ENCODE assay signal across 32 cellular contexts in the genomic region with DNA sequence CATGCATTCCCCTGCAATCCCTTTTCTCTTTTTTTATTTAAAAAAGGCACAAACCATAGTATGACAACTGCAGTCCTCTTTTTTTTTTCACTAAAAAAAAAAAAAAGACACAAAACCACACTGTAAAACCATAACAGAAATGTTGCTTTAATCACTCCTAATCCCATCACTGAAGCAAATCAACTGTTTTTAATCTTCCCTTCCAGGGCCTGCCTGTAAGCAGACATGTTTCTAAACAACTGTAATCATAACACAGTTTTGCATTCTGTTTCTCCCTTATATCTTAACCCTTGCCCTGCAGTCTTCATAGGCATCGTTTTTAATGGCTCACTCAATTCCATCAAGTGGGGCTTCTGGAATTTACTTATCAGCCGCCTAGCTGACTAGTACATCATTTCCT.
"Had no signal": no experiment of that assay in that cellular context is flagged by ENCODE, and none has a peak within 500 bp of the region (broad histone marks: within the 10 kb centered on the region; RNA-seq: fewer than 3 reads in every experiment).

No MANE protein-coding gene starts in this region.

- H3K36me3 Mint-ChIP-seq: activated CD8-positive, alpha-beta memory T cell treated with anti-CD3 and anti-CD28 coated beads, Interleukin-2, amount 10 ng/mL, durations not matched to agents 7 days and 5 days; activated naive CD4-positive, alpha-beta T cell treated with anti-CD3 and anti-CD28 coated beads, Interleukin-2, amount 10 ng/mL, durations not matched to agents 7 days and 5 days; activated naive CD8-positive, alpha-beta T cell had no signal

- H3K4me3 Mint-ChIP-seq: activated CD4-positive, alpha-beta memory T cell treated with anti-CD3 and anti-CD28 coated beads, Interleukin-2, amount 10 ng/mL, durations not matched to agents 7 days and 5 days; activated CD8-positive, alpha-beta memory T cell treated with anti-CD3 and anti-CD28 coated beads, Interleukin-2, amount 10 ng/mL, durations not matched to agents 7 days and 5 days; activated naive CD4-positive, alpha-beta T cell treated with anti-CD3 and anti-CD28 coated beads, Interleukin-2, amount 10 ng/mL, durations not matched to agents 7 days and 5 days; activated naive CD8-positive, alpha-beta T cell; activated naive CD8-positive, alpha-beta T cell treated with anti-CD3 and anti-CD28 coated beads, Interleukin-2, amount 50 U/mL, for 24 hours had no signal

- H3K4me3 ChIP-seq: ascending aorta, SJCRH30, SK-N-MC had no signal

- H3K27ac Mint-ChIP-seq: activated CD4-positive, alpha-beta memory T cell treated with anti-CD3 and anti-CD28 coated beads, Interleukin-2, amount 10 ng/mL, durations not matched to agents 7 days and 5 days; activated CD8-positive, alpha-beta memory T cell treated with anti-CD3 and anti-CD28 coated beads, Interleukin-2, amount 10 ng/mL, durations not matched to agents 7 days and 5 days; activated naive CD4-positive, alpha-beta T cell treated with anti-CD3 and anti-CD28 coated beads, Interleukin-2, amount 10 ng/mL, durations not matched to agents 7 days and 5 days; activated naive CD8-positive, alpha-beta T cell; activated naive CD8-positive, alpha-beta T cell treated with anti-CD3 and anti-CD28 coated beads, Interleukin-2, amount 50 U/mL, for 24 hours had no signal

- H3K9me3 Mint-ChIP-seq: activated CD4-positive, alpha-beta memory T cell treated with anti-CD3 and anti-CD28 coated beads, Interleukin-2, amount 10 ng/mL, durations not matched to agents 7 days and 5 days; activated naive CD4-positive, alpha-beta T cell treated with anti-CD3 and anti-CD28 coated beads, Interleukin-2, amount 10 ng/mL, durations not matched to agents 7 days and 5 days; activated naive CD8-positive, alpha-beta T cell treated with anti-CD3 and anti-CD28 coated beads, Interleukin-2, amount 50 U/mL, for 24 hours had no signal

- H3K4me1 Mint-ChIP-seq: activated CD4-positive, alpha-beta memory T cell treated with anti-CD3 and anti-CD28 coated beads, Interleukin-2, amount 10 ng/mL, durations not matched to agents 7 days and 5 days; activated CD8-positive, alpha-beta memory T cell treated with anti-CD3 and anti-CD28 coated beads, Interleukin-2, amount 10 ng/mL, durations not matched to agents 7 days and 5 days; activated naive CD4-positive, alpha-beta T cell treated with anti-CD3 and anti-CD28 coated beads, Interleukin-2, amount 10 ng/mL, durations not matched to agents 7 days and 5 days; activated naive CD8-positive, alpha-beta T cell treated with anti-CD3 and anti-CD28 coated beads, Interleukin-2, amount 50 U/mL, for 24 hours had no signal

- H3K27me3 ChIP-seq: ascending aorta had no signal

- H3K36me3 ChIP-seq: ascending aorta, SJCRH30, WERI-Rb-1 had no signal

- ATAC-seq: activated CD8-positive, alpha-beta memory T cell treated with anti-CD3 and anti-CD28 coated beads, Interleukin-2, amount 10 ng/mL, durations not matched to agents 7 days and 5 days; activated naive CD8-positive, alpha-beta T cell treated with anti-CD3 and anti-CD28 coated beads, Interleukin-2, amount 50 U/mL, for 24 hours; Panc1 had no signal

- H3K9ac ChIP-seq: KMS-11 had no signal

- DNase-seq: activated CD4-positive, alpha-beta memory T cell treated with anti-CD3 and anti-CD28 coated beads, Interleukin-2, amount 10 ng/mL, durations not matched to agents 7 days and 5 days; activated CD4-positive, alpha-beta T cell treated with anti-CD3 and anti-CD28 coated beads for 1 hour; activated CD4-positive, alpha-beta T cell treated with anti-CD3 and anti-CD28 coated beads for 48 hours; activated CD4-positive, CD25-positive, alpha-beta regulatory T cell; activated CD8-positive, alpha-beta memory T cell treated with anti-CD3 and anti-CD28 coated beads for 24 hours; activated CD8-positive, alpha-beta memory T cell treated with anti-CD3 and anti-CD28 coated beads, Interleukin-2, amount 10 ng/mL, durations not matched to agents 7 days and 5 days; activated CD8-positive, alpha-beta memory T cell treated with anti-CD3 and anti-CD28 coated beads, Interleukin-2, amount 50 U/mL, for 48 hours; activated effector memory CD4-positive, alpha-beta T cell treated with Interleukin-2 at 50 U/mL for 16 hours; activated naive CD4-positive, alpha-beta T cell treated with anti-CD3 and anti-CD28 coated beads, Interleukin-2, amount 10 ng/mL, durations not matched to agents 7 days and 5 days; activated naive CD8-positive, alpha-beta T cell treated with anti-CD3 and anti-CD28 coated beads, Interleukin-2, amount 50 U/mL, for 24 hours; activated T-cell treated with anti-CD3 and anti-CD28 coated beads, Interleukin-2, amount 50 U/mL, for 48 hours; amygdala; caudate nucleus; cerebellar nuclear complex; NCI-H1105; NCI-H1417 treated with DMSO at 0.1 percent for 48 hours; NCI-H2029; NCI-H2107; NCI-H2171; NCI-H446; NCI-H510A treated with DMSO at 0.1 percent for 48 hours; NCI-H526 treated with DMSO at 0.1 percent for 48 hours; NCI-H774; SHP77; SJCRH30; T1000; WERI-Rb-1 had no signal

- H3K4me1 ChIP-seq: ascending aorta had no signal

- H3K9me3 ChIP-seq: ascending aorta, SJCRH30 had no signal

- H3K4me2 ChIP-seq: KMS-11 had no signal

- H3K27ac ChIP-seq: ascending aorta, KMS-11, SJCRH30, SK-N-MC, WERI-Rb-1 had no signal
